In genomic region chrX:154804564-154804956, GRCh38 we compare ENCODE assay signal across 8 cellular contexts. TPM values are rescaled to one million over a fixed set of nuclear protein-coding genes. Genes with fewer than 3 reads are reported as not detected.
DNase-seq lines count a peak whose midpoint lies in the region; ATAC-seq and TF ChIP-seq lines count a peak whose summit lies in the region.

No MANE protein-coding gene starts in this region.

- no peak for ATAC-seq in activated T-cell treated with anti-CD3 and anti-CD28 coated beads, Interleukin-2, amount 50 U/mL, for 72 hours (replicated peaks in 1 of 2)
- ATAC-seq in lung (ENCODE audit: insufficient read depth, low FRiP score) (no peak), upper lobe of left lung (ENCODE audit: low FRiP score in 2 of 2) (peak in 1 of 2 donors; percentile 14), HG02763 (IDR thresholded peaks at IDR 0.05; ENCODE audit: unreplicated experiment) (no peak)

- H3K27ac ChIP-seq in lung (ENCODE audit: low read depth in 1 of 2, low read length in 1 of 2) (peak overlapping the region; percentile 67 to 75), upper lobe of left lung (peak overlapping the region; percentile 67 to 87 (median 82))

- 16 to 25% methylated on average over 5 of the region's 5 CpGs for WGBS in lung, 2 donors
- WGBS in upper lobe of left lung, 2 donors = 27 to 33% methylated on average over 4 to 5 of the region's 5 CpGs

- peaks cover 51% of the 10 kb centered on the region for H3K4me1 Mint-ChIP-seq in activated T-cell treated with anti-CD3 and anti-CD28 coated beads, Interleukin-2, amount 50 U/mL, for 72 hours (ENCODE audit: low read depth)
- peaks cover 22% of the 10 kb centered on the region for H3K4me1 Mint-ChIP-seq in brain

- peaks cover 0 to 3% of the 10 kb centered on the region in 2 donors for H3K9me3 Mint-ChIP-seq in activated T-cell treated with anti-CD3 and anti-CD28 coated beads, Interleukin-2, amount 50 U/mL, for 72 hours
- peaks cover 4 to 7% (median 7%) of the 10 kb centered on the region in 5 experiments for H3K9me3 Mint-ChIP-seq in brain

- no peak for TF ChIP-seq CTCF in brain (conservative IDR thresholded peaks at IDR 0.05)
- TF ChIP-seq CTCF in lung (IDR thresholded peaks at IDR 0.05; ENCODE audit: control extremely low read depth, extremely low read depth) = no peak
- no peak for TF ChIP-seq CTCF in upper lobe of left lung (IDR thresholded peaks at IDR 0.05)

- DNase-seq in activated T-cell treated with anti-CD3 and anti-CD28 coated beads, Interleukin-2, amount 50 U/mL, for 72 hours = no peak
- no peak for DNase-seq in activated T-cell treated with anti-CD3 and anti-CD28 coated beads for 4 hours
- DNase-seq in lung (ENCODE audit: low spot score) = no peak
- DNase-seq in upper lobe of left lung = no peak
- no peak for DNase-seq in NCI-H1436 treated with DMSO at 0.1 percent for 48 hours (lab: John Stamatoyannopoulos, UW)
- no peak for DNase-seq in activated naive CD4-positive, alpha-beta T cell (lab: John Stamatoyannopoulos, UW)

- peaks cover 0 to 4% of the 10 kb centered on the region in 2 donors for H3K9me3 ChIP-seq in lung (ENCODE audit: control insufficient read depth in 2 of 2, insufficient read depth in 1 of 2, low read length in 1 of 2)
- H3K9me3 ChIP-seq in upper lobe of left lung = no peaks in the 10 kb centered on the region

- TF ChIP-seq EP300 in upper lobe of left lung (IDR thresholded peaks at IDR 0.05) = no peak

- H3K27me3 Mint-ChIP-seq in activated T-cell treated with anti-CD3 and anti-CD28 coated beads, Interleukin-2, amount 50 U/mL, for 72 hours (ENCODE audit: low read depth) = peaks cover 17% of the 10 kb centered on the region
- H3K27me3 Mint-ChIP-seq in brain = peaks cover 8% of the 10 kb centered on the region

- H3K27ac Mint-ChIP-seq in activated T-cell treated with anti-CD3 and anti-CD28 coated beads, Interleukin-2, amount 50 U/mL, for 72 hours = no peak overlapping the region
- H3K27ac Mint-ChIP-seq in brain = peak overlapping the region in 2 of 5 experiments; percentile 16 to 52

- H3K27me3 ChIP-seq in lung (ENCODE audit: control insufficient read depth, insufficient read depth) (no peaks in the 10 kb centered on the region), upper lobe of left lung (no peaks in the 10 kb centered on the region)

- H3K4me1 ChIP-seq in lung (ENCODE audit: control insufficient read depth in 2 of 2, insufficient read depth in 2 of 2, low read length in 2 of 2) (peaks cover 4 to 7% of the 10 kb centered on the region in 2 donors), upper lobe of left lung (peaks cover 11 to 17% (median 13%) of the 10 kb centered on the region in 4 donors)

- H3K4me3 ChIP-seq in lung (no peak overlapping the region), upper lobe of left lung (peak overlapping the region; percentile 49 to 81 (median 60))

- no peaks in the 10 kb centered on the region for H3K36me3 Mint-ChIP-seq in activated T-cell treated with anti-CD3 and anti-CD28 coated beads, Interleukin-2, amount 50 U/mL, for 72 hours (ENCODE audit: insufficient read depth in 2 of 2)
- no peaks in the 10 kb centered on the region for H3K36me3 Mint-ChIP-seq in brain

- H3K4me3 Mint-ChIP-seq in activated T-cell treated with anti-CD3 and anti-CD28 coated beads, Interleukin-2, amount 50 U/mL, for 72 hours = peak overlapping the region; percentile 88 to 89
- peak overlapping the region; percentile 83 to 91 (median 87) for H3K4me3 Mint-ChIP-seq in brain

- no peak for TF ChIP-seq POLR2A in upper lobe of left lung (IDR thresholded peaks at IDR 0.05)

- H3K36me3 ChIP-seq in lung (ENCODE audit: control insufficient read depth in 2 of 2, insufficient read depth in 2 of 2, low read length in 2 of 2) (no peaks in the 10 kb centered on the region), upper lobe of left lung (no peaks in the 10 kb centered on the region)

RNA-seq across cellular contexts. Expression of gene MPP1, which starts 0.7 kb away (rescaled TPM):
- 10 to 100 TPM; 29.5 to 37.1 TPM for total RNA-seq in activated T-cell treated with anti-CD3 and anti-CD28 coated beads, Interleukin-2, amount 50 U/mL, for 72 hours
- polyA plus RNA-seq in brain (ENCODE audit: insufficient read depth, low read depth, low replicate concordance) = 15.9 TPM
- 10 to 100 TPM; 51.5 to 61.4 TPM for total RNA-seq in lung
- 100 to 1,000 TPM in 1 of 2 donors, 10 to 100 TPM in 1; 18.6 to 132 TPM for polyA plus RNA-seq in lung
- 10 to 100 TPM; 34.2 to 88.0 (median 52.4) TPM for total RNA-seq in upper lobe of left lung

RNA-seq across cellular contexts. Expression of gene SMIM9, which starts 29.9 kb away (rescaled TPM):
- not detected for total RNA-seq in activated T-cell treated with anti-CD3 and anti-CD28 coated beads, Interleukin-2, amount 50 U/mL, for 72 hours
- not detected for polyA plus RNA-seq in brain (ENCODE audit: insufficient read depth, low read depth, low replicate concordance)
- under 1 TPM in 1 of 2 donors, not detected in 1; 0.28 TPM for total RNA-seq in lung
- polyA plus RNA-seq in lung = not detected
- total RNA-seq in upper lobe of left lung = 1 to 10 TPM in 1 of 6 donors, not detected in 5; 1.5 TPM

RNA-seq across cellular contexts. Expression of gene DKC1, which starts 41.9 kb away (rescaled TPM):
- total RNA-seq in activated T-cell treated with anti-CD3 and anti-CD28 coated beads, Interleukin-2, amount 50 U/mL, for 72 hours = 100 to 1,000 TPM in 1 of 2 donors, 10 to 100 TPM in 1; 92.7 to 111 TPM
- polyA plus RNA-seq in brain (ENCODE audit: insufficient read depth, low read depth, low replicate concordance) = 73.1 TPM
- total RNA-seq in lung = 10 to 100 TPM; 32.3 to 34.1 TPM
- polyA plus RNA-seq in lung = 10 to 100 TPM; 24.5 to 39.6 TPM
- total RNA-seq in upper lobe of left lung = 10 to 100 TPM; 24.1 to 52.4 (median 33.2) TPM

RNA-seq across cellular contexts. Expression of gene GAB3, which starts 53.7 kb away (rescaled TPM):
- total RNA-seq in activated T-cell treated with anti-CD3 and anti-CD28 coated beads, Interleukin-2, amount 50 U/mL, for 72 hours = 1 to 10 TPM; 6.2 to 8.4 TPM
- polyA plus RNA-seq in brain (ENCODE audit: insufficient read depth, low read depth, low replicate concordance) (0.59 TPM), lung (1 to 10 TPM; 4.4 to 8.2 TPM)
- total RNA-seq in lung (10 to 100 TPM; 12.2 to 12.8 TPM), upper lobe of left lung (10 to 100 TPM; 10.2 to 30.4 (median 15.4) TPM)
